Comparison of ENCODE assay signal across 8 cellular contexts in the genomic region with DNA sequence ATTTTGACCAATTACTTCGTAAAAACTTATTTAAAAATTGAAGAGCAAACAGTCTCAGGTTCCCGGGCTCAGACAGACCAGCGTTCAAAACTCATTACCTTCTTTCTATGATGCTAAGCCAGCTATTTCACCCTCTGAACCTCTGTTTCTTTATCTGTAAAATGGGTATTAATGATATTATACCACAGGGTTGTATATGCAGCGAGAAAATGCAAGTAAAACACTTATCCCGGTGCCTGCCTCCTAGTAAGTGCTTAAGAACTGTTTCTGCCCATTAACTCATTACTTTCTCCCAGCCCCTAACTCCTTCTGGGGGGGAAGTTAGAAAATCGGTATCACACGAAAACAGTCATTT. TPM values are rescaled to one million over a fixed set of nuclear protein-coding genes. Genes with fewer than 3 reads are reported as not detected.
DNase-seq lines count a peak whose midpoint lies in the region; ATAC-seq, FAIRE-seq and TF ChIP-seq lines count a peak whose summit lies in the region.

No MANE protein-coding gene starts in this region.

- no TSS peak for BruUV-seq in GM12878 (replicated peaks; lab: Mats Ljungman, UMichigan)

- H3K27ac ChIP-seq in GM12878 (ENCODE audit: control insufficient read depth, insufficient read depth) (peak overlapping the region; percentile 64), mesenchymal stem cell (ENCODE audit: low read length, poor library complexity, severe bottlenecking) (no peak overlapping the region)

- H3K27me3 Mint-ChIP-seq in activated naive CD4-positive, alpha-beta T cell treated with anti-CD3 and anti-CD28 coated beads, Interleukin-2, amount 50 U/mL, for 24 hours, result no peaks in the 10 kb centered on the region
- peaks cover 7% of the 10 kb centered on the region for H3K27me3 Mint-ChIP-seq in type B pancreatic cell

- peaks cover 15% of the 10 kb centered on the region for H3K79me2 ChIP-seq in GM12878 (ENCODE audit: control insufficient read depth, insufficient read depth, low read length)

- TF ChIP-seq POLR2A in GM12878 (IDR thresholded peaks at IDR 0.05; ENCODE audit: low read depth, low read length), result no peak

- no peak overlapping the region for H4K91ac ChIP-seq in mesenchymal stem cell (ENCODE audit: low read length)

- no peak overlapping the region for H3K23ac ChIP-seq in mesenchymal stem cell (ENCODE audit: low read length in 2 of 2)

- no peak for TF ChIP-seq RAD21 in GM12878 (IDR thresholded peaks at IDR 0.05; ENCODE audit: insufficient read depth, low read depth, low read length)

- peak overlapping the region; percentile 95 for H3K4me3 Mint-ChIP-seq in activated naive CD4-positive, alpha-beta T cell treated with anti-CD3 and anti-CD28 coated beads, Interleukin-2, amount 50 U/mL, for 24 hours
- H3K4me3 Mint-ChIP-seq in type B pancreatic cell, result peak overlapping the region; percentile 97

- peaks cover 48% of the 10 kb centered on the region for H3K4me1 Mint-ChIP-seq in activated naive CD4-positive, alpha-beta T cell treated with anti-CD3 and anti-CD28 coated beads, Interleukin-2, amount 50 U/mL, for 24 hours
- peaks cover 38% of the 10 kb centered on the region for H3K4me1 Mint-ChIP-seq in type B pancreatic cell (ENCODE audit: unreplicated experiment)

- peak overlapping the region; percentile 54; the same call in 1 of the 2 replicates for H3K9ac ChIP-seq in GM12878 (ENCODE audit: control insufficient read depth, insufficient read depth, low read length)
- H3K9ac ChIP-seq in mesenchymal stem cell (ENCODE audit: low read length), result peak overlapping the region; percentile 82

- SMC1A ChIA-PET in GM12878 (lab: Charles Lee; ENCODE audit: uncharacterized antibody, unreplicated experiment), result no interaction called here

- peaks cover 7% of the 10 kb centered on the region for H3K79me1 ChIP-seq in mesenchymal stem cell (replicated peaks; ENCODE audit: low read length, poor library complexity, severe bottlenecking)

- RAD21 ChIA-PET in GM12878 (lab: Charles Lee; ENCODE audit: unreplicated experiment), result interaction anchor here (0.9 kb wide), 1 partner anchor 273 kb away, joined by 3 read pairs; no protein-coding TSS in a partner anchor

- no peak for FAIRE-seq in GM12878 (lab: Jason Lieb, UNC)

- no peak overlapping the region for H4K8ac ChIP-seq in mesenchymal stem cell (ENCODE audit: low read length)

- no peak overlapping the region for H2BK12ac ChIP-seq in mesenchymal stem cell (ENCODE audit: low read length in 2 of 2)

- no peaks in the 10 kb centered on the region for H3K9me3 ChIP-seq in GM12878 (replicated peaks; ENCODE audit: control insufficient read depth, insufficient read depth, low read length)
- no peaks in the 10 kb centered on the region for H3K9me3 ChIP-seq in mesenchymal stem cell (ENCODE audit: control insufficient read depth, low read length)

- no peak overlapping the region for H3K4ac ChIP-seq in mesenchymal stem cell (ENCODE audit: low read depth in 1 of 2, low read length in 2 of 2)

- H3K27me3 ChIP-seq in GM12878 (replicated peaks in 1 of 2; ENCODE audit: control insufficient read depth in 2 of 2, insufficient read depth in 2 of 2, low read length in 1 of 2) (no peaks in the 10 kb centered on the region), mesenchymal stem cell (ENCODE audit: control insufficient read depth in 1 of 2, insufficient read depth in 1 of 2, low read length in 2 of 2) (no peaks in the 10 kb centered on the region)

- H2BK120ac ChIP-seq in mesenchymal stem cell (ENCODE audit: low read depth, low read length), result no peak overlapping the region

- H4K20me1 ChIP-seq in GM12878 (ENCODE audit: control insufficient read depth, insufficient read depth), result no peaks in the 10 kb centered on the region

- CTCF ChIA-PET in GM12878 (lab: Yijun Ruan, JAX), result interaction anchor here (1.2 to 1.5 kb wide), 3 partner anchors 163 to 286 kb away, joined by 3 to 5 read pairs (median 5); no protein-coding TSS in a partner anchor

- POLR2A ChIA-PET in GM12878 (lab: Charles Lee), result no interaction called here

- H3K36me3 ChIP-seq in GM12878 (ENCODE audit: control insufficient read depth in 2 of 2, insufficient read depth in 2 of 2, low read length in 1 of 2) (no peaks in the 10 kb centered on the region), mesenchymal stem cell (ENCODE audit: control insufficient read depth in 1 of 2, insufficient read depth in 2 of 2, low read depth in 1 of 2, low read length in 2 of 2) (peaks cover 0 to 7% of the 10 kb centered on the region in 2 experiments)

- intact Hi-C loops in GM12878 (cut with micrococcal nuclease; ENCODE audit: unreplicated experiment), result loop anchor here (1.0 to 10.0 kb wide), 2 partner anchors 287 to 410 kb away; partner anchors contain the start of genes EID2B and PLEKHG2

- H3K27ac Mint-ChIP-seq in activated naive CD4-positive, alpha-beta T cell treated with anti-CD3 and anti-CD28 coated beads, Interleukin-2, amount 50 U/mL, for 24 hours, result peak overlapping the region; percentile 98
- peak overlapping the region; percentile 96 for H3K27ac Mint-ChIP-seq in type B pancreatic cell

- under 1% methylated on average over 7 of the region's 7 CpGs for WGBS in GM12878 (ENCODE audit: insufficient coverage, insufficient replicate concordance, low lambda C conversion rate, missing lambda C conversion rate)
- WGBS in mesenchymal stem cell, result 39% methylated on average over 7 of the region's 7 CpGs

- DNase-seq in activated naive CD4-positive, alpha-beta T cell (lab: John Stamatoyannopoulos, UW), result no peak
- DNase-seq in GM12878 (ENCODE audit: low read depth, low spot score) (no peak), mesenchymal stem cell (no peak), type B pancreatic cell (ENCODE audit: extremely low spot score, unreplicated experiment) (no peak), midbrain (lab: John Stamatoyannopoulos, UW) (no peak), AG08396 (ENCODE audit: low spot score) (no peak), Ammon's horn (ENCODE audit: low spot score) (no peak)

- no peak overlapping the region for H2BK15ac ChIP-seq in mesenchymal stem cell (ENCODE audit: low read depth, poor library complexity, severe bottlenecking)

- no peaks in the 10 kb centered on the region for H3K9me3 Mint-ChIP-seq in activated naive CD4-positive, alpha-beta T cell treated with anti-CD3 and anti-CD28 coated beads, Interleukin-2, amount 50 U/mL, for 24 hours
- no peaks in the 10 kb centered on the region for H3K9me3 Mint-ChIP-seq in type B pancreatic cell

- H3K4me3 ChIP-seq in GM12878 (peak overlapping the region; percentile 87), mesenchymal stem cell (ENCODE audit: insufficient read depth in 1 of 2, low read depth in 1 of 2, low read length in 2 of 2) (peak overlapping the region in 1 of 2 experiments; percentile 93)

- ATAC-seq in GM12878, result peak; percentile 14

- H3K18ac ChIP-seq in mesenchymal stem cell (ENCODE audit: low read depth in 1 of 2, low read length in 2 of 2), result peak overlapping the region in 1 of 2 experiments; percentile 52

- H3K4me2 ChIP-seq in GM12878 (ENCODE audit: control insufficient read depth, insufficient read depth), result peak overlapping the region; percentile 94
- H3K4me2 ChIP-seq in mesenchymal stem cell (ENCODE audit: low read length, poor library complexity, severe bottlenecking), result peak overlapping the region; percentile 62

- no peak for TF ChIP-seq EP300 in GM12878 (IDR thresholded peaks at IDR 0.05; ENCODE audit: borderline replicate concordance in 1 of 2, control insufficient read depth in 1 of 2, low read depth in 2 of 2, low read length in 2 of 2)

- H3K4me1 ChIP-seq in GM12878 (ENCODE audit: control insufficient read depth, insufficient read depth, low read length) (no peaks in the 10 kb centered on the region), mesenchymal stem cell (ENCODE audit: control insufficient read depth, insufficient read depth, low read depth, low read length) (peaks cover 29% of the 10 kb centered on the region)

- in situ Hi-C loops in GM12878 (cut with MboI), result no loop called here

- TF ChIP-seq CTCF in GM12878 (IDR thresholded peaks at IDR 0.05 in 2 of 3, conservative IDR thresholded peaks at IDR 0.05 in 1 of 3; ENCODE audit: control insufficient read depth in 2 of 3, extremely low read depth in 1 of 3, insufficient read depth in 1 of 3, low read depth in 3 of 3, low read length in 3 of 3), result no peak
- TF ChIP-seq CTCF in type B pancreatic cell (conservative IDR thresholded peaks at IDR 0.05), result no peak

- no peaks in the 10 kb centered on the region for H3K36me3 Mint-ChIP-seq in activated naive CD4-positive, alpha-beta T cell treated with anti-CD3 and anti-CD28 coated beads, Interleukin-2, amount 50 U/mL, for 24 hours
- no peaks in the 10 kb centered on the region for H3K36me3 Mint-ChIP-seq in type B pancreatic cell

- no peak overlapping the region for H3K14ac ChIP-seq in mesenchymal stem cell (ENCODE audit: low read length in 2 of 2)

- no peak overlapping the region for H2AK5ac ChIP-seq in mesenchymal stem cell (ENCODE audit: low read length, severe bottlenecking)

- peak overlapping the region; percentile 97 for H2AFZ ChIP-seq in GM12878 (ENCODE audit: control insufficient read depth, low read depth, low read length)
- no peak overlapping the region for H2AFZ ChIP-seq in mesenchymal stem cell (ENCODE audit: low read depth, low read length)

- no peak overlapping the region for H2BK5ac ChIP-seq in mesenchymal stem cell (ENCODE audit: low read depth, low read length, poor library complexity, severe bottlenecking)

RNA-seq across cellular contexts. Expression of gene PAK4, which starts 0.4 kb away (rescaled TPM):
- 11.0 and 11.7 TPM in 2 replicates for total RNA-seq in GM12878 (2013; cell fraction: nucleolus; rRNA removed)
- total RNA-seq in GM12878 (2014; rRNA removed) (1.4 and 2.5 TPM in 2 replicates), GM12878 (2014; rRNA removed; fragmentation: Illumina TruSeq; extraction: Trizol) (1.0 and 1.6 TPM in 2 replicates), GM12878 (2021) (17.3 and 19.3 TPM in 2 replicates), type B pancreatic cell (ENCODE audit: low replicate concordance) (52.1 and 64.3 TPM in 2 replicates)
- polyA plus RNA-seq in GM12878 (2011; ENCODE audit: low read depth), result 2.2 TPM
- polyA plus RNA-seq in GM12878 (2011; rRNA removed) (2.1 and 7.3 TPM in 2 replicates), GM12878 (2014; fragmentation: Illumina TruSeq; extraction: Trizol) (0.49 and 4.5 TPM in 2 replicates), GM12878 (2014; fragmentation: Nextera tagmentation; extraction: Ambion mirVana) (under 1 TPM; 0.08 to 0.37 TPM), GM12878 (2014; rRNA removed) (9.4 and 11.5 TPM in 2 replicates), GM12878 (2016; fragmentation: Nextera tagmentation; extraction: Ambion mirVana) (10 to 100 TPM in 1 of 2 experiments, 1 to 10 TPM in 1; 9.6 to 10.7 TPM)
- polyA plus RNA-seq in GM12878 (2011; cell fraction: cytosol; rRNA removed), result 8.7 and 11.4 TPM in 2 replicates
- 25.0 and 30.1 TPM in 2 replicates for polyA plus RNA-seq in GM12878 (2011; cell fraction: nucleus; rRNA removed)
- polyA plus RNA-seq in GM12878 (2012), result 9.1 and 9.4 TPM in 2 replicates
- 6.4 and 12.7 TPM in 2 replicates for polyA minus RNA-seq in GM12878 (2011; rRNA and poly(A)+ RNA removed)
- polyA minus RNA-seq in GM12878 (2011; cell fraction: cytosol; rRNA and poly(A)+ RNA removed), result 4.5 and 8.6 TPM in 2 replicates
- polyA minus RNA-seq in GM12878 (2011; cell fraction: nucleus; rRNA and poly(A)+ RNA removed), result 4.8 and 10.0 TPM in 2 replicates
- polyA plus RNA-seq in mesenchymal stem cell (2013, experiment 1 of 2), result 28.8 TPM
- polyA plus RNA-seq in mesenchymal stem cell (2013, experiment 2 of 2), result 29.4 TPM

RNA-seq across cellular contexts. Expression of gene ACP7, which starts 41.0 kb away (rescaled TPM):
- not detected in 2 replicates for total RNA-seq in GM12878 (2013; cell fraction: nucleolus; rRNA removed)
- total RNA-seq in GM12878 (2014; rRNA removed) (not detected in 2 replicates), GM12878 (2014; rRNA removed; fragmentation: Illumina TruSeq; extraction: Trizol) (not detected in 2 replicates), GM12878 (2021) (not detected in 2 replicates), type B pancreatic cell (ENCODE audit: low replicate concordance) (0.29 and 0.31 TPM in 2 replicates)
- polyA plus RNA-seq in GM12878 (2011; ENCODE audit: low read depth), result not detected
- polyA plus RNA-seq in GM12878 (2011; rRNA removed) (not detected in 2 replicates), GM12878 (2014; fragmentation: Illumina TruSeq; extraction: Trizol) (not detected in 2 replicates), GM12878 (2014; fragmentation: Nextera tagmentation; extraction: Ambion mirVana) (not detected), GM12878 (2014; rRNA removed) (not detected in 2 replicates), GM12878 (2016; fragmentation: Nextera tagmentation; extraction: Ambion mirVana) (not detected)
- polyA plus RNA-seq in GM12878 (2011; cell fraction: cytosol; rRNA removed), result not detected in 2 replicates
- polyA plus RNA-seq in GM12878 (2011; cell fraction: nucleus; rRNA removed), result not detected in 2 replicates
- not detected in 2 replicates for polyA plus RNA-seq in GM12878 (2012)
- not detected in 2 replicates for polyA minus RNA-seq in GM12878 (2011; rRNA and poly(A)+ RNA removed)
- not detected in 2 replicates for polyA minus RNA-seq in GM12878 (2011; cell fraction: cytosol; rRNA and poly(A)+ RNA removed)
- not detected in 2 replicates for polyA minus RNA-seq in GM12878 (2011; cell fraction: nucleus; rRNA and poly(A)+ RNA removed)
- polyA plus RNA-seq in mesenchymal stem cell (2013, experiment 1 of 2), result 0.01 TPM
- polyA plus RNA-seq in mesenchymal stem cell (2013, experiment 2 of 2), result not detected
